Comparison of ENCODE assay signal across 1 cellular context in the genomic region with DNA sequence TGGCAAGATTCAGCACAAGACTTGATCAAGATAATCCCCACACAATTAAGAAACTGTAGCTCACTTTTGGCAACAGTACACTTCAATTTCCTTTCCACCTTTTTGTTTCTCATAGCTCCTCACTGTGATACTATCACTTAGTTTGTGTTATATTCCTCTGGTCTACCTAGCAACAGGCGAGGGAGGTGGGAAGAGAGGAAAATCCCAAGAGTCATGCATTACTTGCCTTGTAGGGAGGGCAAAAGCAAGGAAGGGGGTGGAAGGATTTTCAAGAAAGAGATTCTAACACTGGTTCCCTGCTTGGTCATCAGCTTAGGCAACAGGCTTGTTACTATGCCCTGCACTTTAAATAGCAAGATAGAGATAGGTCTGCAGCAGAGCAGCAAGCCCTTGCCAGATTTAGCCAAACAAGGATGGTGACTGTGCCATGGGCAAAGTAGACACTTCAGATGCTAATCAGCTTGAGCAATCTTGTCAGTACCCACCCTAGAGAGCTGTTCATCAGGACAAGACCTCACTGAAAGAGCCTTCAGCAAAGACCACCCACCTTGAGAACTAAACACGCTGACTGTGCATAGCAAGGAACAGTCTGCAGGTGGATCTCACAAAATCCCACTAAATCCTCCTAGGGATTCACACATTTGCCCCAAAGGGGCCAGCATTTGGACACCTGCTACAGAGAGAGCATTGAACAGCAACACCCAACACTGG.
TF ChIP-seq lines count a peak whose summit lies in the region.

No MANE protein-coding gene starts in this region.

TF ChIP-seq in HepG2, 621 proteins besides CTCF, POLR2A, EP300 and RAD21 (continued from another document):
- TF ChIP-seq, protein P1, sequence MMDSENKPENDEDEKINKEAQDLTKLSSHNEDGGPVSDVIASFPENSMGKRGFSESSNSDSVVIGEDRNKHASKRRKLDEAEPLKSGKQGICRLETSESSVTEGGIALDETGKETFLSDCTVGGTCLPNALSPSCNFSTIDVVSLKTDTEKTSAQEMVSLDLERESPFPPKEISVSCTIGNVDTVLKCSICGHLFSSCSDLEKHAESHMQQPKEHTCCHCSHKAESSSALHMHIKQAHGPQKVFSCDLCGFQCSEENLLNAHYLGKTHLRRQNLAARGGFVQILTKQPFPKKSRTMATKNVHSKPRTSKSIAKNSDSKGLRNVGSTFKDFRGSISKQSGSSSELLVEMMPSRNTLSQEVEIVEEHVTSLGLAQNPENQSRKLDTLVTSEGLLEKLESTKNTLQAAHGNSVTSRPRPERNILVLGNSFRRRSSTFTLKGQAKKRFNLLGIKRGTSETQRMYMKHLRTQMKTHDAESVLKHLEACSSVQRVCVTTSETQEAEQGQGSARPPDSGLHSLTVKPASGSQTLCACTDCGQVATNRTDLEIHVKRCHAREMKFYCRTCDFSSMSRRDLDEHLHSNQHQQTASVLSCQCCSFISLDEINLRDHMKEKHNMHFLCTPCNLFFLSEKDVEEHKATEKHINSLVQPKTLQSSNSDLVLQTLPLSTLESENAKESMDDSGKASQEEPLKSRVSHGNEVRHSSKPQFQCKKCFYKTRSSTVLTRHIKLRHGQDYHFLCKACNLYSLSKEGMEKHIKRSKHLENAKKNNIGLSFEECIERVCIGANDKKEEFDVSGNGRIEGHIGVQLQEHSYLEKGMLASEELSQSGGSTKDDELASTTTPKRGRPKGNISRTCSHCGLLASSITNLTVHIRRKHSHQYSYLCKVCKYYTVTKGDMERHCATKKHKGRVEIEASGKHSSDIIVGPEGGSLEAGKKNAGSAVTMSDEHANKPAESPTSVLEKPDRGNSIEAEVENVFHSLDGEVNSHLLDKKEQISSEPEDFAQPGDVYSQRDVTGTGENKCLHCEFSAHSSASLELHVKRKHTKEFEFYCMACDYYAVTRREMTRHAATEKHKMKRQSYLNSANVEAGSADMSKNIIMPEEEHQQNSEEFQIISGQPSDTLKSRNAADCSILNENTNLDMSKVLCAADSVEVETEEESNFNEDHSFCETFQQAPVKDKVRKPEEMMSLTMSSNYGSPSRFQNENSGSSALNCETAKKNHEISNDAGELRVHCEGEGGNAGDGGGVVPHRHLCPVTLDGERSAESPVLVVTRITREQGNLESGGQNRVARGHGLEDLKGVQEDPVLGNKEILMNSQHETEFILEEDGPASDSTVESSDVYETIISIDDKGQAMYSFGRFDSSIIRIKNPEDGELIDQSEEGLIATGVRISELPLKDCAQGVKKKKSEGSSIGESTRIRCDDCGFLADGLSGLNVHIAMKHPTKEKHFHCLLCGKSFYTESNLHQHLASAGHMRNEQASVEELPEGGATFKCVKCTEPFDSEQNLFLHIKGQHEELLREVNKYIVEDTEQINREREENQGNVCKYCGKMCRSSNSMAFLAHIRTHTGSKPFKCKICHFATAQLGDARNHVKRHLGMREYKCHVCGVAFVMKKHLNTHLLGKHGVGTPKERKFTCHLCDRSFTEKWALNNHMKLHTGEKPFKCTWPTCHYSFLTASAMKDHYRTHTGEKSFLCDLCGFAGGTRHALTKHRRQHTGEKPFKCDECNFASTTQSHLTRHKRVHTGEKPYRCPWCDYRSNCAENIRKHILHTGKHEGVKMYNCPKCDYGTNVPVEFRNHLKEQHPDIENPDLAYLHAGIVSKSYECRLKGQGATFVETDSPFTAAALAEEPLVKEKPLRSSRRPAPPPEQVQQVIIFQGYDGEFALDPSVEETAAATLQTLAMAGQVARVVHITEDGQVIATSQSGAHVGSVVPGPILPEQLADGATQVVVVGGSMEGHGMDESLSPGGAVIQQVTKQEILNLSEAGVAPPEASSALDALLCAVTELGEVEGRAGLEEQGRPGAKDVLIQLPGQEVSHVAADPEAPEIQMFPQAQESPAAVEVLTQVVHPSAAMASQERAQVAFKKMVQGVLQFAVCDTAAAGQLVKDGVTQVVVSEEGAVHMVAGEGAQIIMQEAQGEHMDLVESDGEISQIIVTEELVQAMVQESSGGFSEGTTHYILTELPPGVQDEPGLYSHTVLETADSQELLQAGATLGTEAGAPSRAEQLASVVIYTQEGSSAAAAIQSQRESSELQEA (CRISPR knock-in tag; IDR thresholded peaks at IDR 0.05; ENCODE audit: not compliant biosample characterization) = no peak
- no peak for TF ChIP-seq NFKB2 (CRISPR knock-in tag; IDR thresholded peaks at IDR 0.05; ENCODE audit: borderline replicate concordance)
- no peak for TF ChIP-seq ZSCAN21 (CRISPR knock-in tag; IDR thresholded peaks at IDR 0.05; ENCODE audit: borderline replicate concordance)
- no peak for TF ChIP-seq ZNF292 (CRISPR knock-in tag; IDR thresholded peaks at IDR 0.05; ENCODE audit: borderline replicate concordance, low read depth)
- TF ChIP-seq ZNF674 (CRISPR knock-in tag; IDR thresholded peaks at IDR 0.05; ENCODE audit: low read depth) = no peak
- TF ChIP-seq ARNT2 (CRISPR knock-in tag; IDR thresholded peaks at IDR 0.05; ENCODE audit: low read depth) = no peak
- no peak for TF ChIP-seq ZBTB7A (CRISPR knock-in tag; IDR thresholded peaks at IDR 0.05)
- TF ChIP-seq, protein P2, sequence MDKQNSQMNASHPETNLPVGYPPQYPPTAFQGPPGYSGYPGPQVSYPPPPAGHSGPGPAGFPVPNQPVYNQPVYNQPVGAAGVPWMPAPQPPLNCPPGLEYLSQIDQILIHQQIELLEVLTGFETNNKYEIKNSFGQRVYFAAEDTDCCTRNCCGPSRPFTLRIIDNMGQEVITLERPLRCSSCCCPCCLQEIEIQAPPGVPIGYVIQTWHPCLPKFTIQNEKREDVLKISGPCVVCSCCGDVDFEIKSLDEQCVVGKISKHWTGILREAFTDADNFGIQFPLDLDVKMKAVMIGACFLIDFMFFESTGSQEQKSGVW (CRISPR knock-in tag; IDR thresholded peaks at IDR 0.05; ENCODE audit: borderline replicate concordance) = no peak
- no peak for TF ChIP-seq ZNF780A (CRISPR knock-in tag; IDR thresholded peaks at IDR 0.05)
- no peak for TF ChIP-seq ZNF101 (CRISPR knock-in tag; IDR thresholded peaks at IDR 0.05; ENCODE audit: borderline replicate concordance, low read depth)
- no peak for TF ChIP-seq SOX5 (CRISPR knock-in tag; IDR thresholded peaks at IDR 0.05; ENCODE audit: borderline replicate concordance)
- TF ChIP-seq, protein P3, sequence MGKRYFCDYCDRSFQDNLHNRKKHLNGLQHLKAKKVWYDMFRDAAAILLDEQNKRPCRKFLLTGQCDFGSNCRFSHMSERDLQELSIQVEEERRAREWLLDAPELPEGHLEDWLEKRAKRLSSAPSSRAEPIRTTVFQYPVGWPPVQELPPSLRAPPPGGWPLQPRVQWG (CRISPR knock-in tag; IDR thresholded peaks at IDR 0.05; ENCODE audit: borderline replicate concordance, low read depth) = no peak
- TF ChIP-seq, protein P4, sequence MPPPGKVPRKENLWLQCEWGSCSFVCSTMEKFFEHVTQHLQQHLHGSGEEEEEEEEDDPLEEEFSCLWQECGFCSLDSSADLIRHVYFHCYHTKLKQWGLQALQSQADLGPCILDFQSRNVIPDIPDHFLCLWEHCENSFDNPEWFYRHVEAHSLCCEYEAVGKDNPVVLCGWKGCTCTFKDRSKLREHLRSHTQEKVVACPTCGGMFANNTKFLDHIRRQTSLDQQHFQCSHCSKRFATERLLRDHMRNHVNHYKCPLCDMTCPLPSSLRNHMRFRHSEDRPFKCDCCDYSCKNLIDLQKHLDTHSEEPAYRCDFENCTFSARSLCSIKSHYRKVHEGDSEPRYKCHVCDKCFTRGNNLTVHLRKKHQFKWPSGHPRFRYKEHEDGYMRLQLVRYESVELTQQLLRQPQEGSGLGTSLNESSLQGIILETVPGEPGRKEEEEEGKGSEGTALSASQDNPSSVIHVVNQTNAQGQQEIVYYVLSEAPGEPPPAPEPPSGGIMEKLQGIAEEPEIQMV (CRISPR knock-in tag; IDR thresholded peaks at IDR 0.05; ENCODE audit: low read depth) = no peak
- no peak for TF ChIP-seq SOX6 (IDR thresholded peaks at IDR 0.05)
- TF ChIP-seq SOX6 (CRISPR knock-in tag; IDR thresholded peaks at IDR 0.05) = no peak
- TF ChIP-seq, protein P5, sequence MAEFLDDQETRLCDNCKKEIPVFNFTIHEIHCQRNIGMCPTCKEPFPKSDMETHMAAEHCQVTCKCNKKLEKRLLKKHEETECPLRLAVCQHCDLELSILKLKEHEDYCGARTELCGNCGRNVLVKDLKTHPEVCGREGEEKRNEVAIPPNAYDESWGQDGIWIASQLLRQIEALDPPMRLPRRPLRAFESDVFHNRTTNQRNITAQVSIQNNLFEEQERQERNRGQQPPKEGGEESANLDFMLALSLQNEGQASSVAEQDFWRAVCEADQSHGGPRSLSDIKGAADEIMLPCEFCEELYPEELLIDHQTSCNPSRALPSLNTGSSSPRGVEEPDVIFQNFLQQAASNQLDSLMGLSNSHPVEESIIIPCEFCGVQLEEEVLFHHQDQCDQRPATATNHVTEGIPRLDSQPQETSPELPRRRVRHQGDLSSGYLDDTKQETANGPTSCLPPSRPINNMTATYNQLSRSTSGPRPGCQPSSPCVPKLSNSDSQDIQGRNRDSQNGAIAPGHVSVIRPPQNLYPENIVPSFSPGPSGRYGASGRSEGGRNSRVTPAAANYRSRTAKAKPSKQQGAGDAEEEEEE (CRISPR knock-in tag; IDR thresholded peaks at IDR 0.05; ENCODE audit: borderline replicate concordance) = no peak
- no peak for TF ChIP-seq SCMH1 (CRISPR knock-in tag; IDR thresholded peaks at IDR 0.05; ENCODE audit: borderline replicate concordance)
- TF ChIP-seq, protein P6, sequence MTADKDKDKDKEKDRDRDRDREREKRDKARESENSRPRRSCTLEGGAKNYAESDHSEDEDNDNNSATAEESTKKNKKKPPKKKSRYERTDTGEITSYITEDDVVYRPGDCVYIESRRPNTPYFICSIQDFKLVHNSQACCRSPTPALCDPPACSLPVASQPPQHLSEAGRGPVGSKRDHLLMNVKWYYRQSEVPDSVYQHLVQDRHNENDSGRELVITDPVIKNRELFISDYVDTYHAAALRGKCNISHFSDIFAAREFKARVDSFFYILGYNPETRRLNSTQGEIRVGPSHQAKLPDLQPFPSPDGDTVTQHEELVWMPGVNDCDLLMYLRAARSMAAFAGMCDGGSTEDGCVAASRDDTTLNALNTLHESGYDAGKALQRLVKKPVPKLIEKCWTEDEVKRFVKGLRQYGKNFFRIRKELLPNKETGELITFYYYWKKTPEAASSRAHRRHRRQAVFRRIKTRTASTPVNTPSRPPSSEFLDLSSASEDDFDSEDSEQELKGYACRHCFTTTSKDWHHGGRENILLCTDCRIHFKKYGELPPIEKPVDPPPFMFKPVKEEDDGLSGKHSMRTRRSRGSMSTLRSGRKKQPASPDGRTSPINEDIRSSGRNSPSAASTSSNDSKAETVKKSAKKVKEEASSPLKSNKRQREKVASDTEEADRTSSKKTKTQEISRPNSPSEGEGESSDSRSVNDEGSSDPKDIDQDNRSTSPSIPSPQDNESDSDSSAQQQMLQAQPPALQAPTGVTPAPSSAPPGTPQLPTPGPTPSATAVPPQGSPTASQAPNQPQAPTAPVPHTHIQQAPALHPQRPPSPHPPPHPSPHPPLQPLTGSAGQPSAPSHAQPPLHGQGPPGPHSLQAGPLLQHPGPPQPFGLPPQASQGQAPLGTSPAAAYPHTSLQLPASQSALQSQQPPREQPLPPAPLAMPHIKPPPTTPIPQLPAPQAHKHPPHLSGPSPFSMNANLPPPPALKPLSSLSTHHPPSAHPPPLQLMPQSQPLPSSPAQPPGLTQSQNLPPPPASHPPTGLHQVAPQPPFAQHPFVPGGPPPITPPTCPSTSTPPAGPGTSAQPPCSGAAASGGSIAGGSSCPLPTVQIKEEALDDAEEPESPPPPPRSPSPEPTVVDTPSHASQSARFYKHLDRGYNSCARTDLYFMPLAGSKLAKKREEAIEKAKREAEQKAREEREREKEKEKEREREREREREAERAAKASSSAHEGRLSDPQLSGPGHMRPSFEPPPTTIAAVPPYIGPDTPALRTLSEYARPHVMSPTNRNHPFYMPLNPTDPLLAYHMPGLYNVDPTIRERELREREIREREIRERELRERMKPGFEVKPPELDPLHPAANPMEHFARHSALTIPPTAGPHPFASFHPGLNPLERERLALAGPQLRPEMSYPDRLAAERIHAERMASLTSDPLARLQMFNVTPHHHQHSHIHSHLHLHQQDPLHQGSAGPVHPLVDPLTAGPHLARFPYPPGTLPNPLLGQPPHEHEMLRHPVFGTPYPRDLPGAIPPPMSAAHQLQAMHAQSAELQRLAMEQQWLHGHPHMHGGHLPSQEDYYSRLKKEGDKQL (CRISPR knock-in tag; IDR thresholded peaks at IDR 0.05; ENCODE audit: low read depth) = no peak
- no peak for TF ChIP-seq ZNF10 (CRISPR knock-in tag; IDR thresholded peaks at IDR 0.05; ENCODE audit: borderline replicate concordance, low read depth)
- TF ChIP-seq, protein P7, sequence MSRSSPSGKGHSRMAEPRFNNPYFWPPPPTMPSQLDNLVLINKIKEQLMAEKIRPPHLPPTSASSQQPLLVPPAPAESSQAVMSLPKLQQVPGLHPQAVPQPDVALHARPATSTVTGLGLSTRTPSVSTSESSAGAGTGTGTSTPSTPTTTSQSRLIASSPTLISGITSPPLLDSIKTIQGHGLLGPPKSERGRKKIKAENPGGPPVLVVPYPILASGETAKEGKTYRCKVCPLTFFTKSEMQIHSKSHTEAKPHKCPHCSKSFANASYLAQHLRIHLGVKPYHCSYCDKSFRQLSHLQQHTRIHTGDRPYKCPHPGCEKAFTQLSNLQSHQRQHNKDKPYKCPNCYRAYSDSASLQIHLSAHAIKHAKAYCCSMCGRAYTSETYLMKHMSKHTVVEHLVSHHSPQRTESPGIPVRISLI (CRISPR knock-in tag; IDR thresholded peaks at IDR 0.05; ENCODE audit: borderline replicate concordance) = no peak
